8 cellular contexts compared by ENCODE assay signal in genomic region chr20:25197173-25197869, GRCh38. TPM values are rescaled to one million over a fixed set of nuclear protein-coding genes. Genes with fewer than 3 reads are reported as not detected.
DNase-seq lines count a peak whose midpoint lies in the region; ATAC-seq, FAIRE-seq and TF ChIP-seq lines count a peak whose summit lies in the region.

No MANE protein-coding gene starts in this region.

- TF ChIP-seq POLR2A in HepG2 (IDR thresholded peaks at IDR 0.05; ENCODE audit: insufficient read depth in 1 of 2, low read depth in 2 of 2, low read length in 2 of 2) (0 out of 4 replicates have a peak, but pooled peaks of 1 of the 2 experiments have one; percentile 7), right lobe of liver (IDR thresholded peaks at IDR 0.05) (no peak), gastroesophageal sphincter (IDR thresholded peaks at IDR 0.05) (no peak), tibial nerve (IDR thresholded peaks at IDR 0.05) (no peak)

- H3K9me3 ChIP-seq in HepG2 (ENCODE audit: low read length) (no peaks in the 10 kb centered on the region), right lobe of liver (no peaks in the 10 kb centered on the region), gastroesophageal sphincter (no peaks in the 10 kb centered on the region), tibial nerve (no peaks in the 10 kb centered on the region)

- no TSS peak for BruUV-seq in HepG2 (replicated peaks; lab: Mats Ljungman, UMichigan)

- H3K27ac ChIP-seq in HepG2 (ENCODE audit: extremely low read length, insufficient read depth, low read length): no peak overlapping the region
- H3K27ac ChIP-seq in right lobe of liver: no peak overlapping the region
- peak overlapping the region in 3 of 4 donors; percentile 87 to 91 (median 88) for H3K27ac ChIP-seq in gastroesophageal sphincter
- H3K27ac ChIP-seq in tibial nerve: peak overlapping the region in 3 of 4 donors; percentile 85 to 93 (median 91)

- H3K36me3 ChIP-seq in HepG2 (replicated peaks in 1 of 2; ENCODE audit: control insufficient read depth in 1 of 2, insufficient read depth in 2 of 2, low read length in 2 of 2): peaks cover 0 to 5% of the 10 kb centered on the region in 2 experiments; a peak in 3 of 5 replicates
- H3K36me3 ChIP-seq in right lobe of liver: no peaks in the 10 kb centered on the region
- no peaks in the 10 kb centered on the region for H3K36me3 ChIP-seq in gastroesophageal sphincter
- no peaks in the 10 kb centered on the region for H3K36me3 ChIP-seq in tibial nerve

- H3K4me1 ChIP-seq in HepG2 (ENCODE audit: insufficient read depth, low read length) (peaks cover 64% of the 10 kb centered on the region), right lobe of liver (peaks cover 0 to 7% (median 3%) of the 10 kb centered on the region in 4 donors), gastroesophageal sphincter (peaks cover 0 to 57% (median 23%) of the 10 kb centered on the region in 3 donors), tibial nerve (peaks cover 0 to 55% (median 16%) of the 10 kb centered on the region in 4 donors)

- intact Hi-C loops in HepG2 (cut with micrococcal nuclease; ENCODE audit: unreplicated experiment) (no loop called here), right lobe of liver (cut with DNase I) (loop anchor here in 1 of 2 donors (10.0 kb wide), 1 partner anchor 77 kb away; no protein-coding TSS in a partner anchor)

- H3K4me3 ChIP-seq in HepG2 (replicated peaks in 1 of 3; ENCODE audit: insufficient read depth in 1 of 3, low read depth in 2 of 3, low read length in 3 of 3) (peak overlapping the region in 2 of 3 experiments; percentile 82 to 97; a peak in 3 of 6 replicates), right lobe of liver (no peak overlapping the region), WI38 (ENCODE audit: low read depth, low read length) (peak overlapping the region; percentile 77; the same call in 1 of the 2 replicates), gastroesophageal sphincter (peak overlapping the region in 1 of 2 donors; percentile 92), tibial nerve (peak overlapping the region in 2 of 4 donors; percentile 84 to 92)

- no peak for FAIRE-seq in HepG2 (lab: Jason Lieb, UNC)

- CTCF ChIA-PET in HepG2 (lab: Yijun Ruan, JAX; ENCODE audit: low intra/inter-chr PET ratio, low total read pairs): no interaction called here

- TF ChIP-seq RAD21 in HepG2 (CRISPR knock-in tag; IDR thresholded peaks at IDR 0.05): no peak

- peak; percentile 24 for ATAC-seq in HepG2
- no peak for ATAC-seq in right lobe of liver
- ATAC-seq in gastroesophageal sphincter: no peak
- no peak for ATAC-seq in HG02623 (IDR thresholded peaks at IDR 0.05; ENCODE audit: unreplicated experiment)
- ATAC-seq in HG02642 (IDR thresholded peaks at IDR 0.05; ENCODE audit: poor library complexity, unreplicated experiment): no peak

- H3K9ac ChIP-seq in HepG2 (ENCODE audit: insufficient read depth, low read depth, low read length): peak overlapping the region; percentile 92; the same call in 1 of the 2 replicates

- WGBS in HepG2 (ENCODE audit: low lambda C conversion rate): 93% methylated on average over 3 of the region's 3 CpGs
- WGBS in right lobe of liver (ENCODE audit: insufficient coverage, low coverage, low lambda C conversion rate, missing lambda C conversion rate): 60% methylated on average over 2 of the region's 3 CpGs
- 92% methylated on average over 2 of the region's 3 CpGs; no CpG with 5 or more reads in 1 of the 2 donors for WGBS in gastroesophageal sphincter (ENCODE audit: low coverage in 1 of 2), 2 donors
- WGBS in tibial nerve, 2 donors: 92 to 96% methylated on average over 3 of the region's 3 CpGs

- in situ Hi-C loops in HepG2 (cut with HindIII; ENCODE audit: extremely low pct_ligation_motif_present, low pct_unique_long_range_greater_than_20kb): loop anchor here (5.0 kb wide), 1 partner anchor 205 kb away; the partner anchor contains the start of gene APMAP

- peaks cover 59% of the 10 kb centered on the region for H3K79me2 ChIP-seq in HepG2 (ENCODE audit: insufficient read depth, low read length)

- POLR2A ChIA-PET in HepG2 (lab: Yijun Ruan, JAX): interaction anchor here (1.2 to 3.4 kb wide), 3 partner anchors 25 to 50 kb away, joined by 4 to 58 read pairs (median 15); partner anchors contain the start of gene PYGB

- DNase-seq in HepG2 (ENCODE audit: low spot score): no peak
- DNase-seq in right lobe of liver: no peak
- no peak for DNase-seq in tibial nerve (ENCODE audit: low spot score in 2 of 2)
- no peak for DNase-seq in activated effector memory CD4-positive, alpha-beta T cell treated with anti-CD3 and anti-CD28 coated beads, Interleukin-2, amount 50 U/mL, for 16 hours

- peak; percentile 42 for TF ChIP-seq CTCF in HepG2 (CRISPR knock-in tag; IDR thresholded peaks at IDR 0.05)
- no peak for TF ChIP-seq CTCF in right lobe of liver (IDR thresholded peaks at IDR 0.05)
- TF ChIP-seq CTCF in WI38 (IDR thresholded peaks at IDR 0.05; ENCODE audit: low read depth, low read length): no peak
- TF ChIP-seq CTCF in gastroesophageal sphincter (IDR thresholded peaks at IDR 0.05): no peak
- TF ChIP-seq CTCF in tibial nerve (IDR thresholded peaks at IDR 0.05): no peak

- H4K20me1 ChIP-seq in HepG2 (ENCODE audit: insufficient read depth, low read length): peaks cover 17% of the 10 kb centered on the region

- H3K27me3 ChIP-seq in HepG2 (ENCODE audit: control insufficient read depth in 1 of 2, insufficient read depth in 2 of 2, low read length in 2 of 2) (no peaks in the 10 kb centered on the region; a peak in 1 of 5 replicates), right lobe of liver (no peaks in the 10 kb centered on the region), gastroesophageal sphincter (no peaks in the 10 kb centered on the region), tibial nerve (no peaks in the 10 kb centered on the region)

- H3K4me2 ChIP-seq in HepG2 (ENCODE audit: low read depth, low read length): peak overlapping the region; percentile 75

- no peak overlapping the region for H2AFZ ChIP-seq in HepG2 (ENCODE audit: low read length)

- TF ChIP-seq EP300 in HepG2 (IDR thresholded peaks at IDR 0.05; ENCODE audit: low read depth in 2 of 2, low read length in 2 of 2): no peak
- no peak for TF ChIP-seq EP300 in HepG2 (CRISPR knock-in tag; IDR thresholded peaks at IDR 0.05; ENCODE audit: borderline replicate concordance)
- no peak for TF ChIP-seq EP300 in gastroesophageal sphincter (IDR thresholded peaks at IDR 0.05)
- no peak for TF ChIP-seq EP300 in tibial nerve (IDR thresholded peaks at IDR 0.05)

RNA-seq across cellular contexts. Expression of gene ENTPD6, which starts 1.8 kb away (rescaled TPM):
- 98.4 and 164 TPM in 2 replicates for total RNA-seq in HepG2 (2016; rRNA removed; fragmentation: Illumina TruSeq; extraction: Trizol)
- total RNA-seq in HepG2 (2016; cell fraction: cytosol; rRNA removed; fragmentation: Illumina TruSeq; extraction: Trizol; ENCODE audit: low read depth): 67.6 and 72.5 TPM in 2 replicates
- 90.5 and 177 TPM in 2 replicates for total RNA-seq in HepG2 (2016; cell fraction: insoluble cytoplasmic fraction; rRNA removed; fragmentation: Illumina TruSeq; extraction: Trizol)
- total RNA-seq in HepG2 (2016; cell fraction: membrane; rRNA removed; fragmentation: Illumina TruSeq; extraction: Trizol): 139 and 152 TPM in 2 replicates
- 149 and 161 TPM in 2 replicates for total RNA-seq in HepG2 (2016; cell fraction: nucleus; rRNA removed; fragmentation: Illumina TruSeq; extraction: Trizol)
- 172 and 221 TPM in 2 replicates for polyA plus RNA-seq in HepG2 (2011; rRNA removed)
- 185 and 213 TPM in 2 replicates for polyA plus RNA-seq in HepG2 (2011; cell fraction: cytosol; rRNA removed)
- polyA plus RNA-seq in HepG2 (2011; cell fraction: nucleus; rRNA removed): 538 and 633 TPM in 2 replicates
- polyA plus RNA-seq in HepG2 (2012): 90.9 and 112 TPM in 2 replicates
- 59.4 and 67.7 TPM in 2 replicates for polyA plus RNA-seq in HepG2 (2016; cell fraction: cytosol; fragmentation: Illumina TruSeq; extraction: Trizol; ENCODE audit: low read depth)
- 85.6 and 91.9 TPM in 2 replicates for polyA plus RNA-seq in HepG2 (2016; cell fraction: insoluble cytoplasmic fraction; fragmentation: Illumina TruSeq; extraction: Trizol; ENCODE audit: low read depth)
- 104 and 119 TPM in 2 replicates for polyA plus RNA-seq in HepG2 (2016; cell fraction: membrane; fragmentation: Illumina TruSeq; extraction: Trizol; ENCODE audit: low read depth)
- 320 and 321 TPM in 2 replicates for polyA plus RNA-seq in HepG2 (2016; cell fraction: nucleus; fragmentation: Illumina TruSeq; extraction: Trizol; ENCODE audit: insufficient read depth, low read depth)
- 25.3 and 228 TPM in 2 replicates for polyA minus RNA-seq in HepG2 (2011; rRNA and poly(A)+ RNA removed; ENCODE audit: low replicate concordance)
- 56.6 and 60.3 TPM in 2 replicates for polyA minus RNA-seq in HepG2 (2011; cell fraction: cytosol; rRNA and poly(A)+ RNA removed)
- 98.2 and 106 TPM in 2 replicates for polyA minus RNA-seq in HepG2 (2011; cell fraction: nucleus; rRNA and poly(A)+ RNA removed)
- 10 to 100 TPM; 28.8 to 48.4 (median 34.6) TPM for total RNA-seq in right lobe of liver
- 10 to 100 TPM; 34.8 to 49.2 (median 43.9) TPM for total RNA-seq in gastroesophageal sphincter
- total RNA-seq in tibial nerve: 100 to 1,000 TPM in 1 of 4 donors, 10 to 100 TPM in 3; 62.2 to 114 (median 67.0) TPM

RNA-seq across cellular contexts. Expression of gene PYGB, which starts 50.6 kb away (rescaled TPM):
- 82.0 and 86.3 TPM in 2 replicates for total RNA-seq in HepG2 (2016; rRNA removed; fragmentation: Illumina TruSeq; extraction: Trizol)
- 5.4 and 6.5 TPM in 2 replicates for total RNA-seq in HepG2 (2016; cell fraction: cytosol; rRNA removed; fragmentation: Illumina TruSeq; extraction: Trizol; ENCODE audit: low read depth)
- 69.1 and 89.6 TPM in 2 replicates for total RNA-seq in HepG2 (2016; cell fraction: insoluble cytoplasmic fraction; rRNA removed; fragmentation: Illumina TruSeq; extraction: Trizol)
- total RNA-seq in HepG2 (2016; cell fraction: membrane; rRNA removed; fragmentation: Illumina TruSeq; extraction: Trizol): 18.0 and 19.5 TPM in 2 replicates
- total RNA-seq in HepG2 (2016; cell fraction: nucleus; rRNA removed; fragmentation: Illumina TruSeq; extraction: Trizol): 59.8 and 63.0 TPM in 2 replicates
- polyA plus RNA-seq in HepG2 (2011; rRNA removed): 24.2 and 37.5 TPM in 2 replicates
- polyA plus RNA-seq in HepG2 (2011; cell fraction: cytosol; rRNA removed): 24.4 and 27.4 TPM in 2 replicates
- 111 and 112 TPM in 2 replicates for polyA plus RNA-seq in HepG2 (2011; cell fraction: nucleus; rRNA removed)
- 26.9 and 46.5 TPM in 2 replicates for polyA plus RNA-seq in HepG2 (2012)
- 3.5 TPM in 2 replicates for polyA plus RNA-seq in HepG2 (2016; cell fraction: cytosol; fragmentation: Illumina TruSeq; extraction: Trizol; ENCODE audit: low read depth)
- 45.7 and 58.6 TPM in 2 replicates for polyA plus RNA-seq in HepG2 (2016; cell fraction: insoluble cytoplasmic fraction; fragmentation: Illumina TruSeq; extraction: Trizol; ENCODE audit: low read depth)
- 7.2 and 9.8 TPM in 2 replicates for polyA plus RNA-seq in HepG2 (2016; cell fraction: membrane; fragmentation: Illumina TruSeq; extraction: Trizol; ENCODE audit: low read depth)
- polyA plus RNA-seq in HepG2 (2016; cell fraction: nucleus; fragmentation: Illumina TruSeq; extraction: Trizol; ENCODE audit: insufficient read depth, low read depth): 79.7 and 85.5 TPM in 2 replicates
- 26.5 and 80.5 TPM in 2 replicates for polyA minus RNA-seq in HepG2 (2011; rRNA and poly(A)+ RNA removed; ENCODE audit: low replicate concordance)
- 36.1 and 38.1 TPM in 2 replicates for polyA minus RNA-seq in HepG2 (2011; cell fraction: cytosol; rRNA and poly(A)+ RNA removed)
- polyA minus RNA-seq in HepG2 (2011; cell fraction: nucleus; rRNA and poly(A)+ RNA removed): 27.9 and 31.3 TPM in 2 replicates
- total RNA-seq in right lobe of liver: 10 to 100 TPM in 3 of 6 experiments, 1 to 10 TPM in 3; 6.6 to 27.4 (median 13.2) TPM
- 100 to 1,000 TPM; 131 to 663 (median 337) TPM for total RNA-seq in gastroesophageal sphincter
- total RNA-seq in tibial nerve: 100 to 1,000 TPM in 1 of 4 donors, 10 to 100 TPM in 3; 71.6 to 119 (median 78.6) TPM

Comparison
In these comparisons a context has a peak if more than half of its experiments do, and no peak if none do; other contexts are left out.
1. H3K4me3 ChIP-seq: peak in HepG2 (2 of 3) and WI38 (single experiment); none in right lobe of liver (0 of 3).
2. H3K27ac ChIP-seq: peak in gastroesophageal sphincter (3 of 4) and tibial nerve (3 of 4); none in HepG2 (single experiment) and right lobe of liver (0 of 3).